ENCODE assay signal across 1 cellular context in the genomic region with DNA sequence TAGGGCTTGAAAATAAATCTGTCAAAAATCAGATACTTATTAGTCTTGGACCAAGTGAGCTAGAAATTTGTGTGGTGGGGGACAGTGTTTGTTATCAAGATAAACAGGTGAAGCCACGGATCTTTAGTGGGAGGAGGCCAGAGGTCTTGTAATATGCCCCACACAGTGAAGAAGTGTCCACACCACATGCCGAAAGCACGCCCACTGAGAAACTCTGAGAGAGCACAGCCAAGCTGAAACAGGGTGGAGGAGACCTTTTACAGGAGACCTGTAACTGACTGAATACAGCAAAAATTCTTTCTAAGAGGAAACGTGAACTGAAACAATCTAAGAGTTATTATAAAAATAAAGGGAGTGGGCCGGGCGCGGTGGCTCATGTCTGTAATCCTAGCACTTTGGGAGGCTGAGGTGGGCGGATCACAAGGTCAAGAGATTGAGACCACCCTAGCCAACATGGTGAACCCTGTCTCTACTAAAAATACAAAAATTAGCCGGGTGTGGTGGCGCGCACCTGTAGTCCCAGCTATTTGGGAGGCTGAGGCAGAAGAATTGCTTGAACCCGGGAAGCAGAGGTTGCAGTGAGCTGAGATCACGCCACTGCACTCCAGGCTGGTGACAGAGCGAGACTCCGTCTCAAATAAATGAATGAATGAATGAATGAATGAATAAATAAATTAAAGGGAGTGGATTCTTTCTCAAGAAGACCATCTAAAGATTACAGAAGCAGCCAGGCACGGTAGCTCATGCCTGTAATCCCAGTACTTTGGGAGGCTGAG.
TF ChIP-seq lines count a peak whose summit lies in the region.

No MANE protein-coding gene starts in this region.

TF ChIP-seq in GM12878, 131 proteins besides CTCF, POLR2A, EP300 and RAD21:
- TF ChIP-seq ZNF217 (IDR thresholded peaks at IDR 0.05) (peak; percentile 84), CHD4 (IDR thresholded peaks at IDR 0.05) (0 out of 2 replicates have a peak, but pooled peaks have one; percentile 71), RUNX3 (IDR thresholded peaks at IDR 0.05; ENCODE audit: low read length) (0 out of 2 replicates have a peak, but pooled peaks have one; percentile 11), CREM (IDR thresholded peaks at IDR 0.05; ENCODE audit: low read depth) (peak; percentile 14; the same call in 1 of the 2 replicates), ETV6 (conservative IDR thresholded peaks at IDR 0.05 in 1 of 2, IDR thresholded peaks at IDR 0.05 in 1 of 2; ENCODE audit: borderline replicate concordance in 1 of 2, low read depth in 1 of 2) (peak in 1 of 2 experiments; percentile 32; a peak in 1 of 4 replicates), SMARCA5 (IDR thresholded peaks at IDR 0.05) (peak; percentile 61; the same call in 1 of the 2 replicates), IKZF1 (conservative IDR thresholded peaks at IDR 0.05) (0 out of 2 replicates have a peak, but pooled peaks have one; percentile 31), ZNF24 (IDR thresholded peaks at IDR 0.05) (peak; percentile 92)
- TF ChIP-seq, protein P1, sequence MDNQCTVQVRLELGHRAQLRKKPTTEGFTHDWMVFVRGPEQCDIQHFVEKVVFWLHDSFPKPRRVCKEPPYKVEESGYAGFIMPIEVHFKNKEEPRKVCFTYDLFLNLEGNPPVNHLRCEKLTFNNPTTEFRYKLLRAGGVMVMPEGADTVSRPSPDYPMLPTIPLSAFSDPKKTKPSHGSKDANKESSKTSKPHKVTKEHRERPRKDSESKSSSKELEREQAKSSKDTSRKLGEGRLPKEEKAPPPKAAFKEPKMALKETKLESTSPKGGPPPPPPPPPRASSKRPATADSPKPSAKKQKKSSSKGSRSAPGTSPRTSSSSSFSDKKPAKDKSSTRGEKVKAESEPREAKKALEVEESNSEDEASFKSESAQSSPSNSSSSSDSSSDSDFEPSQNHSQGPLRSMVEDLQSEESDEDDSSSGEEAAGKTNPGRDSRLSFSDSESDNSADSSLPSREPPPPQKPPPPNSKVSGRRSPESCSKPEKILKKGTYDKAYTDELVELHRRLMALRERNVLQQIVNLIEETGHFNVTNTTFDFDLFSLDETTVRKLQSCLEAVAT (IDR thresholded peaks at IDR 0.05): peak; percentile 22; the same call in 1 of the 2 replicates
